In the genomic region with DNA sequence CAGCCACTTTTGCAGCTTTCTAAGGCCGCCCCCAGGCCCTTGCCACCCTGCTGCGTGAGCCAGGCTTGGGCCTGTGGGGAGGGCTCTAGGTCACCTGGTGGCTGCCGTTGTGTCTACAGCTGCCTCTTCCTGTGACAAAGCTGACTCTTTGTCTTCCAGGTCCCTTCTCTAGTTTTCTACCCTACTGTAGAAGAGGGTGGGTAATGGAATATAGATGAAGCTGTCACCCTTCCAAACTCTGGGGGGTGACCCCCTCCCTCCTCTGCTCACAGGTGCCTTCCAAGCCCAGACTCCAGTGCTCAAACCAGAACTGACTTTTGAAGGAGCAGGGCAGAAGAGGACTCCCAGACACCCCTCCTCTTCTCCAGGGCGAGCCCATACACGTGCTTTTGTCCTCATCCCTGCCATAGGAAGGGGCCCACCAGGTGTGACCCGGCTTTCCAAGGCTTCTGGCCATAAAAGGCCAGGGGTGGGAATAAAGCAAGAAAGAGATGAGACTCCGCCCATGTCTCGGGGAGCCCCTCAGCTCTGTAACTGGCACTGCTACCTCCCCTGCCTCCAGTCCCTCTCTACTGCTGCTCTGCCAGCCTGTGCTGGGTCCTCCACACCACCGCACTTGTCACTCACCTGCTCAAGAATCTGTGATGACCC, we compare ENCODE assay signal across 11 cellular contexts. TPM values are rescaled to one million over a fixed set of nuclear protein-coding genes. Genes with fewer than 3 reads are reported as not detected.
DNase-seq lines count a peak whose midpoint lies in the region; ATAC-seq, FAIRE-seq and TF ChIP-seq lines count a peak whose summit lies in the region.
"Had no signal": no experiment of that assay in that cellular context is flagged by ENCODE, and none has a peak within 500 bp of the region (broad histone marks: within the 10 kb centered on the region; RNA-seq: fewer than 3 reads in every experiment).

No MANE protein-coding gene starts in this region.

- H4K91ac ChIP-seq in H1 (replicated peaks; ENCODE audit: insufficient read length, low read length), result no peak overlapping the region

- H3K4me3 ChIP-seq in H1 (ENCODE audit: extremely low read depth in 1 of 4, insufficient read depth in 2 of 4, low read depth in 3 of 4, low read length in 4 of 4) (no peak overlapping the region), gastrocnemius medialis (no peak overlapping the region), body of pancreas (no peak overlapping the region)
- H3K4me3 ChIP-seq: right atrium auricular region had no signal

- no peak overlapping the region for H3K9ac ChIP-seq in H1 (replicated peaks in 1 of 4; ENCODE audit: extremely low read depth in 1 of 4, low read depth in 3 of 4, low read length in 3 of 4)

- peaks cover 6% of the 10 kb centered on the region for H3K4me1 Mint-ChIP-seq in activated CD4-positive, alpha-beta memory T cell treated with anti-CD3 and anti-CD28 coated beads, Interleukin-2, amount 10 ng/mL, durations not matched to agents 7 days and 5 days
- peaks cover 3% of the 10 kb centered on the region for H3K4me1 Mint-ChIP-seq in activated CD4-positive, alpha-beta memory T cell treated with anti-CD3 and anti-CD28 coated beads for 36 hours (ENCODE audit: low read depth)

- no peak overlapping the region; the same call in 1 of the 2 replicates for H3K18ac ChIP-seq in H1 (ENCODE audit: extremely low read depth, low read length)

- H2AFZ ChIP-seq in H1 (ENCODE audit: low read length), result no peak overlapping the region

- 0 out of 2 replicates have a peak overlapping the region, but pooled peaks have one; percentile 32 for H2BK20ac ChIP-seq in H1 (ENCODE audit: low read length)

- in situ Hi-C loops in gastrocnemius medialis (cut with MboI; ENCODE audit: low sequenced_read_pairs in 4 of 4), result no loop called here

- no peak overlapping the region for H3K4ac ChIP-seq in H1 (replicated peaks; ENCODE audit: insufficient read length, low read depth, low read length)

- no peak overlapping the region for H4K8ac ChIP-seq in H1 (ENCODE audit: extremely low read depth, insufficient read depth, low read length)

- peak overlapping the region; percentile 78; the same call in 1 of the 2 replicates for H2BK5ac ChIP-seq in H1 (ENCODE audit: low read depth, low read length)

- H3K27me3 ChIP-seq in H1 (replicated peaks in 1 of 4; ENCODE audit: control insufficient read depth in 3 of 4, extremely low read depth in 1 of 4, insufficient read depth in 3 of 4, low read length in 3 of 4), result no peaks in the 10 kb centered on the region; a peak in 1 of 7 replicates
- peaks cover 0 to 4% (median 0%) of the 10 kb centered on the region in 3 donors for H3K27me3 ChIP-seq in gastrocnemius medialis
- H3K27me3 ChIP-seq in body of pancreas, result no peaks in the 10 kb centered on the region
- H3K27me3 ChIP-seq: right atrium auricular region had no signal

- H3K14ac ChIP-seq in H1 (ENCODE audit: insufficient read length), result no peak overlapping the region

- H3K79me2 ChIP-seq in H1 (ENCODE audit: control insufficient read depth in 1 of 2, insufficient read depth in 2 of 2, low read length in 2 of 2), result no peaks in the 10 kb centered on the region

- 0 out of 2 replicates have a peak overlapping the region, but pooled peaks have one; percentile 46 for H2BK15ac ChIP-seq in H1 (ENCODE audit: low read length)

- no peak overlapping the region for H3K56ac ChIP-seq in H1 (replicated peaks; ENCODE audit: insufficient read length, low read depth, low read length)

- H3K23me2 ChIP-seq in H1 (ENCODE audit: low read depth, low read length), result no peaks in the 10 kb centered on the region

- POLR2A ChIA-PET in activated CD4-positive, alpha-beta memory T cell treated with anti-CD3 and anti-CD28 coated beads, Interleukin-2, amount 10 ng/mL, durations not matched to agents 7 days and 5 days (lab: Charles Lee), result interaction anchor here (1.1 to 1.7 kb wide), 2 partner anchors 18 to 22 kb away, joined by 3 read pairs; a partner anchor contains a TSS
- POLR2A ChIA-PET in activated CD4-positive, alpha-beta memory T cell treated with anti-CD3 and anti-CD28 coated beads for 36 hours (lab: Charles Lee), result interaction anchor here (0.6 kb wide), 1 partner anchor 579 kb away, joined by 6 read pairs; no protein-coding TSS in a partner anchor
- POLR2A ChIA-PET in H1 (lab: Charles Lee; ENCODE audit: partially characterized antibody), result interaction anchor here (1.0 to 1.4 kb wide), 3 partner anchors 11 to 93 kb away, joined by 3 to 5 read pairs (median 3); no protein-coding TSS in a partner anchor

- TF ChIP-seq RAD21 in H1 (IDR thresholded peaks at IDR 0.05 in 1 of 2, conservative IDR thresholded peaks at IDR 0.05 in 1 of 2; ENCODE audit: low read depth in 2 of 2, low read length in 2 of 2), result peak in 1 of 2 experiments; percentile 3; a peak in 2 of 4 replicates

- CTCF ChIA-PET in activated CD4-positive, alpha-beta memory T cell treated with anti-CD3 and anti-CD28 coated beads, Interleukin-2, amount 10 ng/mL, durations not matched to agents 7 days and 5 days (lab: Charles Lee), result interaction anchor here (0.6 to 1.5 kb wide), 4 partner anchors 9 to 168 kb away, joined by 3 to 5 read pairs (median 4); a partner anchor contains a TSS
- CTCF ChIA-PET in activated CD4-positive, alpha-beta memory T cell treated with anti-CD3 and anti-CD28 coated beads for 36 hours (lab: Charles Lee), result interaction anchor here (1.4 to 2.3 kb wide), 3 partner anchors 11 to 399 kb away, joined by 4 to 5 read pairs (median 5); a partner anchor contains a TSS
- CTCF ChIA-PET in H1 (lab: Charles Lee; ENCODE audit: partially characterized antibody), result interaction anchor here (0.8 to 5.2 kb wide), 27 partner anchors 10 to 294 kb away, joined by 3 to 63 read pairs (median 4); a partner anchor contains a TSS

- H3K27ac Mint-ChIP-seq in activated CD4-positive, alpha-beta memory T cell treated with anti-CD3 and anti-CD28 coated beads, Interleukin-2, amount 10 ng/mL, durations not matched to agents 7 days and 5 days, result peak overlapping the region; percentile 28
- H3K27ac Mint-ChIP-seq in activated CD4-positive, alpha-beta memory T cell treated with anti-CD3 and anti-CD28 coated beads for 36 hours, result no peak overlapping the region
- H3K27ac Mint-ChIP-seq: dendritic cell treated with granulocyte-macrophage colony-stimulating factor and Interleukin-4, amounts not matched to agents 40 ng/mL and 50 ng/mL, for 4 days had no signal

- H3K23ac ChIP-seq in H1 (ENCODE audit: insufficient read length), result no peak overlapping the region

- H3K27ac ChIP-seq in H1 (ENCODE audit: low read depth, low read length) (0 out of 2 replicates have a peak overlapping the region, but pooled peaks have one; percentile 3), gastrocnemius medialis (no peak overlapping the region), body of pancreas (no peak overlapping the region)
- H3K27ac ChIP-seq: right atrium auricular region had no signal

- H3K79me1 ChIP-seq in H1 (ENCODE audit: low read depth, low read length), result no peaks in the 10 kb centered on the region

- H3K9me3 ChIP-seq in H1 (ENCODE audit: insufficient read depth in 2 of 2, low read depth in 1 of 2, low read length in 1 of 2), result no peaks in the 10 kb centered on the region
- peaks cover 0 to 3% (median 0%) of the 10 kb centered on the region in 3 donors for H3K9me3 ChIP-seq in gastrocnemius medialis
- no peaks in the 10 kb centered on the region for H3K9me3 ChIP-seq in body of pancreas
- H3K9me3 ChIP-seq: right atrium auricular region had no signal

- no peak overlapping the region for H2BK120ac ChIP-seq in H1 (replicated peaks; ENCODE audit: low read depth, low read length)

- FAIRE-seq in H1 (lab: Jason Lieb, UNC), result no peak

- intact Hi-C loops in activated CD4-positive, alpha-beta memory T cell treated with anti-CD3 and anti-CD28 coated beads for 36 hours (cut with micrococcal nuclease), result loop anchor here (5.0 to 10.0 kb wide), 2 partner anchors 182 to 399 kb away; no protein-coding TSS in a partner anchor
- intact Hi-C loops in gastrocnemius medialis (cut with DNase I; ENCODE audit: low total_unique reads), result no loop called here
- intact Hi-C loops in body of pancreas (cut with DNase I), result no loop called here
- intact Hi-C loops in Right ventricle myocardium inferior (cut with DNase I), result no loop called here

- H3K36me3 Mint-ChIP-seq in activated CD4-positive, alpha-beta memory T cell treated with anti-CD3 and anti-CD28 coated beads, Interleukin-2, amount 10 ng/mL, durations not matched to agents 7 days and 5 days (ENCODE audit: low read depth), result peaks cover 14% of the 10 kb centered on the region
- peaks cover 16% of the 10 kb centered on the region for H3K36me3 Mint-ChIP-seq in activated CD4-positive, alpha-beta memory T cell treated with anti-CD3 and anti-CD28 coated beads for 36 hours

- peak overlapping the region; percentile 77; the same call in 1 of the 2 replicates for H2BK12ac ChIP-seq in H1 (ENCODE audit: low read depth, low read length)

- no peak for TF ChIP-seq EP300 in H1 (IDR thresholded peaks at IDR 0.05; ENCODE audit: borderline replicate concordance in 1 of 2, low read depth in 2 of 2, low read length in 2 of 2)

- peaks cover 0 to under 1% (median 0%) of the 10 kb centered on the region in 4 experiments; a peak in 1 of 8 replicates for H3K36me3 ChIP-seq in H1 (ENCODE audit: control insufficient read depth in 2 of 4, insufficient read depth in 4 of 4, low read length in 3 of 4)
- H3K36me3 ChIP-seq in gastrocnemius medialis, result peaks cover 0 to 11% of the 10 kb centered on the region in 2 donors
- peaks cover 0 to 3% of the 10 kb centered on the region in 2 donors for H3K36me3 ChIP-seq in body of pancreas (replicated peaks in 1 of 2; ENCODE audit: insufficient read depth in 1 of 2, low read depth in 2 of 2)

- no peak overlapping the region for H3K4me3 Mint-ChIP-seq in activated CD4-positive, alpha-beta memory T cell treated with anti-CD3 and anti-CD28 coated beads, Interleukin-2, amount 10 ng/mL, durations not matched to agents 7 days and 5 days
- no peak overlapping the region for H3K4me3 Mint-ChIP-seq in activated CD4-positive, alpha-beta memory T cell treated with anti-CD3 and anti-CD28 coated beads for 36 hours
- H3K4me3 Mint-ChIP-seq: dendritic cell treated with granulocyte-macrophage colony-stimulating factor and Interleukin-4, amounts not matched to agents 40 ng/mL and 50 ng/mL, for 4 days had no signal

- no peaks in the 10 kb centered on the region for H3K9me3 Mint-ChIP-seq in activated CD4-positive, alpha-beta memory T cell treated with anti-CD3 and anti-CD28 coated beads, Interleukin-2, amount 10 ng/mL, durations not matched to agents 7 days and 5 days
- H3K9me3 Mint-ChIP-seq in activated CD4-positive, alpha-beta memory T cell treated with anti-CD3 and anti-CD28 coated beads for 36 hours, result no peaks in the 10 kb centered on the region
- H3K9me3 Mint-ChIP-seq: dendritic cell treated with granulocyte-macrophage colony-stimulating factor and Interleukin-4, amounts not matched to agents 40 ng/mL and 50 ng/mL, for 4 days had no signal

- no peaks in the 10 kb centered on the region for H4K20me1 ChIP-seq in H1 (replicated peaks in 1 of 2; ENCODE audit: control insufficient read depth in 1 of 2, insufficient read depth in 2 of 2, low read length in 2 of 2)

- H3K27me3 Mint-ChIP-seq in activated CD4-positive, alpha-beta memory T cell treated with anti-CD3 and anti-CD28 coated beads, Interleukin-2, amount 10 ng/mL, durations not matched to agents 7 days and 5 days, result peaks cover 8% of the 10 kb centered on the region
- H3K27me3 Mint-ChIP-seq in activated CD4-positive, alpha-beta memory T cell treated with anti-CD3 and anti-CD28 coated beads for 36 hours, result peaks cover 5% of the 10 kb centered on the region

- no peak overlapping the region for H2AK5ac ChIP-seq in H1 (ENCODE audit: low read depth, low read length)

- WGBS in H1 (ENCODE audit: extremely low coverage in 1 of 2, insufficient coverage in 1 of 2, insufficient read length in 1 of 2, insufficient replicate concordance in 2 of 2, low coverage in 1 of 2, low lambda C conversion rate in 2 of 2, missing lambda C conversion rate in 1 of 2), 2 experiments, result 79% methylated on average over 9 of the region's 9 CpGs; no CpG with 5 or more reads in 1 of the 2 experiments
- 63 to 64% methylated on average over 9 of the region's 9 CpGs for WGBS in body of pancreas, 2 donors

- TF ChIP-seq CTCF in H1 (IDR thresholded peaks at IDR 0.05; ENCODE audit: control extremely low read depth in 1 of 3, insufficient read depth in 1 of 3, low read depth in 1 of 3, low read length in 3 of 3) (peak in 1 of 3 experiments; percentile 19; a peak in 2 of 4 replicates), gastrocnemius medialis (IDR thresholded peaks at IDR 0.05 in 4 of 5, conservative IDR thresholded peaks at IDR 0.05 in 1 of 5) (no peak), body of pancreas (IDR thresholded peaks at IDR 0.05) (no peak)

- DNase-seq in activated CD4-positive, alpha-beta memory T cell treated with anti-CD3 and anti-CD28 coated beads, Interleukin-2, amount 10 ng/mL, durations not matched to agents 7 days and 5 days, result no peak
- DNase-seq in activated CD4-positive, alpha-beta memory T cell treated with anti-CD3 and anti-CD28 coated beads for 36 hours, result no peak
- DNase-seq in NCI-H345 (lab: John Stamatoyannopoulos, UW), result peak; percentile 51
- DNase-seq in H1 (ENCODE audit: low read depth in 1 of 2, low spot score in 2 of 2), result peak in 1 of 2 experiments; percentile 58
- DNase-seq in gastrocnemius medialis, result no peak
- DNase-seq in body of pancreas, result no peak
- DNase-seq in Right ventricle myocardium inferior (ENCODE audit: missing footprints), result no peak
- DNase-seq: C1 segment of cervical spinal cord had no signal

- H3K4me1 ChIP-seq in H1 (replicated peaks in 1 of 4; ENCODE audit: control insufficient read depth in 3 of 4, insufficient read depth in 4 of 4, low read length in 3 of 4), result peaks cover 0 to 8% (median 2%) of the 10 kb centered on the region in 4 experiments; a peak in 5 of 7 replicates
- no peaks in the 10 kb centered on the region for H3K4me1 ChIP-seq in gastrocnemius medialis
- H3K4me1 ChIP-seq in body of pancreas, result no peaks in the 10 kb centered on the region
- H3K4me1 ChIP-seq: right atrium auricular region had no signal

- TF ChIP-seq POLR2A in H1 (IDR thresholded peaks at IDR 0.05; ENCODE audit: control extremely low read depth in 1 of 2, low read depth in 2 of 2, low read length in 2 of 2) (peak in 1 of 2 experiments; percentile 24; a peak in 1 of 3 replicates), gastrocnemius medialis (IDR thresholded peaks at IDR 0.05) (no peak), body of pancreas (IDR thresholded peaks at IDR 0.05) (no peak)

- ATAC-seq in gastrocnemius medialis (peak; percentile 13 to 24), body of pancreas (no peak), Right ventricle myocardium inferior (no peak), HG03378 (IDR thresholded peaks at IDR 0.05; ENCODE audit: unreplicated experiment) (no peak)

- no peak overlapping the region for H4K5ac ChIP-seq in H1 (ENCODE audit: insufficient read length, low read depth, low read length)

- no peak overlapping the region for H3K4me2 ChIP-seq in H1 (ENCODE audit: insufficient read depth in 1 of 2, low read depth in 2 of 2, low read length in 2 of 2)

RNA-seq across cellular contexts. Expression of a gene that starts 17.9 kb away (rescaled TPM):
- total RNA-seq in activated CD4-positive, alpha-beta memory T cell treated with anti-CD3 and anti-CD28 coated beads, Interleukin-2, amount 10 ng/mL, durations not matched to agents 7 days and 5 days, result under 1 TPM in 1 of 2 experiments, not detected in 1; 0.33 TPM
- total RNA-seq in activated CD4-positive, alpha-beta memory T cell treated with anti-CD3 and anti-CD28 coated beads for 36 hours, result under 1 TPM in 1 of 2 experiments, not detected in 1; 0.12 TPM
- total RNA-seq in H1 (2021; fragmentation: NEBNext Ultra II Directional; extraction: Animal tissue kit (Norgen Biotek cat#: 25700)), result 45.3 and 46.3 TPM in 2 replicates
- 71.4 and 73.3 TPM in 2 replicates for polyA plus RNA-seq in H1 (2011; rRNA removed)
- 46.5 TPM for polyA plus RNA-seq in H1 (2011; cell fraction: cytosol; rRNA removed)
- polyA plus RNA-seq in H1 (2011; cell fraction: nucleus; rRNA removed), result 43.3 TPM
- polyA plus RNA-seq in H1 (2012, experiment 1 of 2), result 31.0 to 43.9 TPM (median 41.3 TPM) in 4 replicates
- polyA plus RNA-seq in H1 (2012, experiment 2 of 2), result 37.8 TPM
- 39.8 TPM for polyA plus RNA-seq in H1 (2013, experiment 1 of 2)
- 52.2 TPM for polyA plus RNA-seq in H1 (2013, experiment 2 of 2)
- 18.9 and 23.2 TPM in 2 replicates for polyA minus RNA-seq in H1 (2011; rRNA and poly(A)+ RNA removed)
- 38.7 TPM for polyA minus RNA-seq in H1 (2011; cell fraction: cytosol; rRNA and poly(A)+ RNA removed)
- 18.5 TPM for polyA minus RNA-seq in H1 (2011; cell fraction: nucleus; rRNA and poly(A)+ RNA removed)
- total RNA-seq in gastrocnemius medialis (1 to 10 TPM in 2 of 4 donors, under 1 TPM in 1, not detected in 1; 0.41 to 1.2 (median 1.2) TPM), body of pancreas (10 to 100 TPM; 24.7 to 53.2 TPM), Right ventricle myocardium inferior (0.68 TPM)

Comparison
In these comparisons a context has a peak if more than half of its experiments do, and no peak if none do; other contexts are left out.
1. ATAC-seq: peak in gastrocnemius medialis (2 of 2); none in body of pancreas (single experiment), Right ventricle myocardium inferior (single experiment) and HG03378 (single experiment).
2. RNA of a gene that starts 17.9 kb away (total RNA-seq): 24.7 to 53.2 TPM in body of pancreas and 45.3 to 46.3 TPM in H1; 0.41 to 1.2 TPM in gastrocnemius medialis, 0.68 TPM in Right ventricle myocardium inferior (single experiment), 0.33 TPM in activated CD4-positive, alpha-beta memory T cell treated with anti-CD3 and anti-CD28 coated beads, Interleukin-2, amount 10 ng/mL, durations not matched to agents 7 days and 5 days and 0.12 TPM in activated CD4-positive, alpha-beta memory T cell treated with anti-CD3 and anti-CD28 coated beads for 36 hours; every median in the first group is over 10 times any median in the second.